8 cellular contexts compared by ENCODE assay signal in the genomic region with DNA sequence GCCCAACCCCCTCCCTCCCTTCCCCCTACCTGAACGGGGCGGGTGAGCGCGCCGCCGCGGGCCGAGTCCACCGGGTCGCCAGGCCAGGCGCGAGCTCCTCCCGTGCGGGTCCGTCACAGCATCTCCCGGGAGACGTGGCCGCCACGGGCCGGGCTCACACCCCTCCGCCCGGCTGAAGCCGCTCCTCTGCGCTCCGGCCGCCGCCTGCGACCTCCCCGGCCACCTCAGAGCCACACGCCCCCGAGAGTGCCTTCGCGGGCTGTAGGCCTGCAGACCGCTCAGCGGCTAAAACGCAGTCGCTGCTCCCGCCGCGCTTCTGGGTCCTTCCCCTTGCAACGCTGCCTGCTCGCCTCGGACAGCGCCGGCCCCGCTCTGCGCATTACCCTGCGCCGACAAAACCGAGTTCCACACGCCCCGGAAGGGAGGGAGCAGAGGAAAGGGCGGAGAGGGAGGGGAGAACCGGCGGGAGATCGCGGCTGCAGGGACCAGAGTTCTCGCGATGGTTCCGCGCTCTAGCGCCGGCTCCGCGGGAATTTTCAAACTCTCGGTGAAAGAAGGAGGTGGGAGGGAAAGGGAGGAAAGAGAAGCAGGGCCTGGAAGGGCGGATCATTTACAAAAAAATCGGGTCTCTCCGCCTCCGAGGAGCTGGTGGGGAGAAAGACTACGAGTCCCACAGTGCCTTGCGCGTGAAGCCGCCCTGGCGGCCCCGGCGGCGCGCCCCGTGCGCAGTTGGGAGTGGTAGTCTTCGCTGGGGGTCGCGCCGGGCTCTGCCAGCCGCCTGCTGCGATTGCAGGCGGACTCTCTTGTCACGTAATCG. TPM values are rescaled to one million over a fixed set of nuclear protein-coding genes. Genes with fewer than 3 reads are reported as not detected.
DNase-seq lines count a peak whose midpoint lies in the region; ATAC-seq and TF ChIP-seq lines count a peak whose summit lies in the region.

A gene with protein sequence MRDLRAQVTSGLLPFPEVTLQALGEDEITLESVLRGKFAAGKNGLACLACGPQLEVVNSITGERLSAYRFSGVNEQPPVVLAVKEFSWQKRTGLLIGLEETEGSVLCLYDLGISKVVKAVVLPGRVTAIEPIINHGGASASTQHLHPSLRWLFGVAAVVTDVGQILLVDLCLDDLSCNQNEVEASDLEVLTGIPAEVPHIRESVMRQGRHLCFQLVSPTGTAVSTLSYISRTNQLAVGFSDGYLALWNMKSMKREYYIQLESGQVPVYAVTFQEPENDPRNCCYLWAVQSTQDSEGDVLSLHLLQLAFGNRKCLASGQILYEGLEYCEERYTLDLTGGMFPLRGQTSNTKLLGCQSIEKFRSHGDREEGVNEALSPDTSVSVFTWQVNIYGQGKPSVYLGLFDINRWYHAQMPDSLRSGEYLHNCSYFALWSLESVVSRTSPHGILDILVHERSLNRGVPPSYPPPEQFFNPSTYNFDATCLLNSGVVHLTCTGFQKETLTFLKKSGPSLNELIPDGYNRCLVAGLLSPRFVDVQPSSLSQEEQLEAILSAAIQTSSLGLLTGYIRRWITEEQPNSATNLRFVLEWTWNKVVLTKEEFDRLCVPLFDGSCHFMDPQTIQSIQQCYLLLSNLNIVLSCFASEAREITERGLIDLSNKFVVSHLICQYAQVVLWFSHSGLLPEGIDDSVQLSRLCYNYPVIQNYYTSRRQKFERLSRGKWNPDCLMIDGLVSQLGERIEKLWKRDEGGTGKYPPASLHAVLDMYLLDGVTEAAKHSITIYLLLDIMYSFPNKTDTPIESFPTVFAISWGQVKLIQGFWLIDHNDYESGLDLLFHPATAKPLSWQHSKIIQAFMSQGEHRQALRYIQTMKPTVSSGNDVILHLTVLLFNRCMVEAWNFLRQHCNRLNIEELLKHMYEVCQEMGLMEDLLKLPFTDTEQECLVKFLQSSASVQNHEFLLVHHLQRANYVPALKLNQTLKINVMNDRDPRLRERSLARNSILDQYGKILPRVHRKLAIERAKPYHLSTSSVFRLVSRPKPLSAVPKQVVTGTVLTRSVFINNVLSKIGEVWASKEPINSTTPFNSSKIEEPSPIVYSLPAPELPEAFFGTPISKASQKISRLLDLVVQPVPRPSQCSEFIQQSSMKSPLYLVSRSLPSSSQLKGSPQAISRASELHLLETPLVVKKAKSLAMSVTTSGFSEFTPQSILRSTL (N-terminal part only) (minus strand): TSS at position 400 of the 817 bp plus-strand sequence. CDS start 13,578 bp downstream, outside the sequence.

- H3K27ac Mint-ChIP-seq in T-helper 2 cell treated with Interferon-gamma antibody and Interleukin-4, amounts not matched to agents 5 μg/mL and 100 μg/mL, for 36 hours: peak within 1 kb of the TSS; percentile 96

- no peaks in the 10 kb centered on the region for H3K9me3 ChIP-seq in ascending aorta
- no peaks in the 10 kb centered on the region for H3K9me3 ChIP-seq in right cardiac atrium (ENCODE audit: control insufficient read depth, low read length)
- H3K9me3 ChIP-seq in vagina: no peaks in the 10 kb centered on the region

- H3K27me3 ChIP-seq in ascending aorta (no peaks in the 10 kb centered on the region), right cardiac atrium (ENCODE audit: control insufficient read depth, insufficient read depth) (no peaks in the 10 kb centered on the region), vagina (no peaks in the 10 kb centered on the region)

- under 1% methylated on average over 90 of the region's 90 CpGs for WGBS in right cardiac atrium

- H3K4me1 ChIP-seq in ascending aorta: peaks cover 4 to 19% of the 10 kb centered on the region in 2 donors
- H3K4me1 ChIP-seq in right cardiac atrium (ENCODE audit: control insufficient read depth, insufficient read depth, low read length): no peaks in the 10 kb centered on the region
- peaks cover 17% of the 10 kb centered on the region for H3K4me1 ChIP-seq in vagina

- DNase-seq in NCI-H1930 (lab: John Stamatoyannopoulos, UW): peak; percentile 95 to 96
- DNase-seq in T-helper 2 cell treated with Interferon-gamma antibody and Interleukin-4, amounts not matched to agents 5 μg/mL and 100 μg/mL, for 36 hours (ENCODE audit: low spot score): peak; percentile 94
- peak; percentile 87 to 98 for DNase-seq in ascending aorta (ENCODE audit: low spot score in 2 of 2)
- DNase-seq in right cardiac atrium: peak; percentile 97 to 98 (median 98)
- peak; percentile 98 for DNase-seq in putamen (ENCODE audit: low spot score)
- peak in 1 of 2 donors; percentile 99 for DNase-seq in vagina (ENCODE audit: extremely low spot score in 2 of 2)

- H3K9me3 Mint-ChIP-seq in T-helper 2 cell treated with Interferon-gamma antibody and Interleukin-4, amounts not matched to agents 5 μg/mL and 100 μg/mL, for 36 hours: no peaks in the 10 kb centered on the region

- H3K27me3 Mint-ChIP-seq in T-helper 2 cell treated with Interferon-gamma antibody and Interleukin-4, amounts not matched to agents 5 μg/mL and 100 μg/mL, for 36 hours (ENCODE audit: low read depth): peaks cover 4% of the 10 kb centered on the region

- peak within 1 kb of the TSS; percentile 94 for H3K4me3 Mint-ChIP-seq in T-helper 2 cell treated with Interferon-gamma antibody and Interleukin-4, amounts not matched to agents 5 μg/mL and 100 μg/mL, for 36 hours

- H3K36me3 ChIP-seq in ascending aorta: peaks cover 0 to 11% of the 10 kb centered on the region in 2 donors
- peaks cover 0 to under 1% of the 10 kb centered on the region in 2 donors for H3K36me3 ChIP-seq in vagina

- H3K36me3 Mint-ChIP-seq in T-helper 2 cell treated with Interferon-gamma antibody and Interleukin-4, amounts not matched to agents 5 μg/mL and 100 μg/mL, for 36 hours (ENCODE audit: low read depth): peaks cover 28% of the 10 kb centered on the region

- peak within 1 kb of the TSS; percentile 95 to 98 for H3K4me3 ChIP-seq in ascending aorta
- peak within 1 kb of the TSS; percentile 74 for H3K4me3 ChIP-seq in right cardiac atrium (ENCODE audit: low read length)
- peak within 1 kb of the TSS; percentile 94 to 99 for H3K4me3 ChIP-seq in vagina

- ATAC-seq in GM18502 (IDR thresholded peaks at IDR 0.05; ENCODE audit: poor library complexity, unreplicated experiment): peak; percentile 91
- peak; percentile 93 for ATAC-seq in HG02970 (IDR thresholded peaks at IDR 0.05; ENCODE audit: low FRiP score, unreplicated experiment)
- peak; percentile 99 for ATAC-seq in right cardiac atrium

- H3K4me1 Mint-ChIP-seq in T-helper 2 cell treated with Interferon-gamma antibody and Interleukin-4, amounts not matched to agents 5 μg/mL and 100 μg/mL, for 36 hours (ENCODE audit: low read depth): peaks cover 18% of the 10 kb centered on the region

- intact Hi-C loops in ascending aorta (cut with DNase I) (loop anchor here (1.0 to 10.0 kb wide), 7 partner anchors 16 to 1967 kb away; a partner anchor contains a TSS), right cardiac atrium (cut with DNase I) (no loop called here), vagina (cut with DNase I) (no loop called here)

- peak within 1 kb of the TSS; percentile 96 to 98 for H3K27ac ChIP-seq in ascending aorta
- peak within 1 kb of the TSS; percentile 93 for H3K27ac ChIP-seq in right cardiac atrium (ENCODE audit: low read length)
- H3K27ac ChIP-seq in vagina: peak within 1 kb of the TSS; percentile 96

- peak in 1 of 3 experiments; percentile 7 for TF ChIP-seq CTCF in ascending aorta (IDR thresholded peaks at IDR 0.05)
- peak in 2 of 3 experiments; percentile 16 to 37 for TF ChIP-seq CTCF in vagina (IDR thresholded peaks at IDR 0.05)

- peak; percentile 75 to 97 for TF ChIP-seq POLR2A in vagina (IDR thresholded peaks at IDR 0.05)

RNA-seq across cellular contexts. Expression of the gene that starts here (rescaled TPM):
- total RNA-seq in ascending aorta: 16.5 TPM
- total RNA-seq in right cardiac atrium: 10 to 100 TPM; 20.2 to 24.3 (median 20.5) TPM
- polyA plus RNA-seq in right cardiac atrium: 7.8 TPM
- total RNA-seq in vagina: 41.0 TPM
